In the genomic region with DNA sequence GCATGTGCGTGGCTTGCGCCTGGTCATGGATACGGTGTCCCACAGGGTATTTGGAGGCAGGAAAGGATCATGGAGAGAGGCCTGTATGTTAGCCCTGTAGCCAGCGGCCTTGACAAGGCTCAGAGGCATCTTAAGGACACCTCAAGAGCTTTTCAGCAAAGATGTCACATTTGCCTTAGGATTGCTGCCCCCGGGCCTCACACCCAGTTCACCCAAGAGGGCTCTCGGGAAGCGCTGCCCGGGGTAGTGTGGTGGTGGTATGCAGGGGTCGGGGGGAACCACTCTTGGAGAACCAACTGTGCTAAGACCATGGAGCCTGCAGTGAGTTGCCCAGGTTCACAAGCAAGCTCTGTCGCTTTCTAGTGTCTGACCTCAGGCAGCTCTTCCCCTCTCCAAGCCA, we compare ENCODE assay signal across 1 cellular context.
TF ChIP-seq lines count a peak whose summit lies in the region.

No MANE protein-coding gene starts in this region.

TF ChIP-seq in HepG2, 621 proteins besides CTCF, POLR2A, EP300 and RAD21 (continued from another document):
- TF ChIP-seq, protein P1, sequence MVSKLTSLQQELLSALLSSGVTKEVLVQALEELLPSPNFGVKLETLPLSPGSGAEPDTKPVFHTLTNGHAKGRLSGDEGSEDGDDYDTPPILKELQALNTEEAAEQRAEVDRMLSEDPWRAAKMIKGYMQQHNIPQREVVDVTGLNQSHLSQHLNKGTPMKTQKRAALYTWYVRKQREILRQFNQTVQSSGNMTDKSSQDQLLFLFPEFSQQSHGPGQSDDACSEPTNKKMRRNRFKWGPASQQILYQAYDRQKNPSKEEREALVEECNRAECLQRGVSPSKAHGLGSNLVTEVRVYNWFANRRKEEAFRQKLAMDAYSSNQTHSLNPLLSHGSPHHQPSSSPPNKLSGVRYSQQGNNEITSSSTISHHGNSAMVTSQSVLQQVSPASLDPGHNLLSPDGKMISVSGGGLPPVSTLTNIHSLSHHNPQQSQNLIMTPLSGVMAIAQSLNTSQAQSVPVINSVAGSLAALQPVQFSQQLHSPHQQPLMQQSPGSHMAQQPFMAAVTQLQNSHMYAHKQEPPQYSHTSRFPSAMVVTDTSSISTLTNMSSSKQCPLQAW (CRISPR knock-in tag; IDR thresholded peaks at IDR 0.05): no peak
- no peak for TF ChIP-seq ZNF232 (CRISPR knock-in tag; IDR thresholded peaks at IDR 0.05; ENCODE audit: borderline replicate concordance)
- TF ChIP-seq ZNF660 (CRISPR knock-in tag; IDR thresholded peaks at IDR 0.05; ENCODE audit: borderline replicate concordance, low read depth): no peak
- no peak for TF ChIP-seq TGIF2 (CRISPR knock-in tag; IDR thresholded peaks at IDR 0.05)
- no peak for TF ChIP-seq MIXL1 (CRISPR knock-in tag; IDR thresholded peaks at IDR 0.05)
- TF ChIP-seq CBFB (CRISPR knock-in tag; IDR thresholded peaks at IDR 0.05): no peak
- TF ChIP-seq GLI4 (CRISPR knock-in tag; IDR thresholded peaks at IDR 0.05; ENCODE audit: borderline replicate concordance): no peak
- TF ChIP-seq DNMT3B (CRISPR knock-in tag; conservative IDR thresholded peaks at IDR 0.05): no peak
TF ChIP-seq in HepG2: peak in this region for 0.
